ENCODE assay signal across 20 cellular contexts in genomic region chr1:226762988-226763740, GRCh38. TPM values are rescaled to one million over a fixed set of nuclear protein-coding genes. Genes with fewer than 3 reads are reported as not detected.
DNase-seq lines count a peak whose midpoint lies in the region; ATAC-seq, FAIRE-seq and TF ChIP-seq lines count a peak whose summit lies in the region.
"Had no signal": no experiment of that assay in that cellular context is flagged by ENCODE, and none has a peak within 500 bp of the region (broad histone marks: within the 10 kb centered on the region; RNA-seq: fewer than 3 reads in every experiment).

No MANE protein-coding gene starts in this region.

- H3K4me3 ChIP-seq in Loucy (ENCODE audit: low read length, poor library complexity, severe bottlenecking) (no peak overlapping the region), GM12878 (no peak overlapping the region), mesodermal cell (ENCODE audit: extremely low read depth, insufficient read depth, low read length, poor library complexity, severe bottlenecking) (no peak overlapping the region), mammary epithelial cell (replicated peaks in 1 of 3; ENCODE audit: insufficient read depth in 1 of 3, low read depth in 2 of 3, low read length in 3 of 3) (no peak overlapping the region)
- H3K4me3 ChIP-seq: breast epithelium, gastrocnemius medialis, GM23248, upper lobe of right lung had no signal

- CTCF ChIA-PET in GM12878 (lab: Yijun Ruan, JAX), result interaction anchor here (0.7 to 2.0 kb wide), 7 partner anchors 8 to 776 kb away, joined by 3 to 6 read pairs (median 3); no protein-coding TSS in a partner anchor
- CTCF ChIA-PET in mammary epithelial cell (lab: Charles Lee; ENCODE audit: low non-redundant PET), result interaction anchor here (0.5 kb wide), 1 partner anchor 15 kb away, joined by 3 read pairs; no protein-coding TSS in a partner anchor

- no peaks in the 10 kb centered on the region for H3F3A ChIP-seq in Loucy (ENCODE audit: low read depth)

- no peak for TF ChIP-seq EP300 in GM12878 (IDR thresholded peaks at IDR 0.05; ENCODE audit: borderline replicate concordance in 1 of 2, control insufficient read depth in 1 of 2, low read depth in 2 of 2, low read length in 2 of 2)

- peak; percentile 40 for DNase-seq in NCI-H146 (lab: John Stamatoyannopoulos, UW)
- DNase-seq in NCI-H146 treated with DMSO at 0.1 percent for 48 hours (lab: John Stamatoyannopoulos, UW; ENCODE audit: unreplicated experiment), result no peak
- DNase-seq in GM12878 (ENCODE audit: low read depth, low spot score), result no peak
- DNase-seq in mammary epithelial cell, result no peak
- DNase-seq in NCI-H2227 (lab: John Stamatoyannopoulos, UW; ENCODE audit: unreplicated experiment), result no peak
- DNase-seq: 8988T; activated CD8-positive, alpha-beta T cell treated with anti-CD3 and anti-CD28 coated beads, Interleukin-2, amount 10 ng/mL, durations not matched to agents 7 days and 5 days; Caco-2; gastrocnemius medialis; natural killer cell; NCI-H1930; NCI-H446; SIG-M5; upper lobe of right lung; WERI-Rb-1 had no signal

- in situ Hi-C loops in GM12878 (cut with MboI) (no loop called here), mammary epithelial cell (cut with MboI; ENCODE audit: low sequenced_read_pairs in 2 of 2) (no loop called here)

- H3K27ac ChIP-seq in GM12878 (ENCODE audit: control insufficient read depth, insufficient read depth), result peak overlapping the region; percentile 16
- peak overlapping the region; percentile 88 for H3K27ac ChIP-seq in mesodermal cell (ENCODE audit: low read depth, low read length, severe bottlenecking)
- no peak overlapping the region for H3K27ac ChIP-seq in mammary epithelial cell (ENCODE audit: insufficient read depth, low read depth, low read length)
- H3K27ac ChIP-seq: breast epithelium, gastrocnemius medialis, GM23248, upper lobe of right lung, WERI-Rb-1 had no signal

- H3K79me2 ChIP-seq in Loucy (ENCODE audit: insufficient read depth, low read length) (no peaks in the 10 kb centered on the region), GM12878 (ENCODE audit: control insufficient read depth, insufficient read depth, low read length) (no peaks in the 10 kb centered on the region), mammary epithelial cell (ENCODE audit: insufficient read depth, low read length) (no peaks in the 10 kb centered on the region)

- H2AFZ ChIP-seq in Loucy (ENCODE audit: low read length) (no peak overlapping the region), GM12878 (ENCODE audit: control insufficient read depth, low read depth, low read length) (0 out of 2 replicates have a peak overlapping the region, but pooled peaks have one; percentile 40), mammary epithelial cell (ENCODE audit: low read depth, low read length) (no peak overlapping the region)
- H2AFZ ChIP-seq: GM23248 had no signal

- 82% methylated on average over 6 of the region's 6 CpGs for WGBS in GM12878 (ENCODE audit: insufficient coverage, insufficient replicate concordance, low lambda C conversion rate, missing lambda C conversion rate)
- WGBS in mesodermal cell (ENCODE audit: insufficient coverage in 2 of 2), 2 experiments, result 80 to 92% methylated on average over 1 to 2 of the region's 6 CpGs
- WGBS in mammary epithelial cell (ENCODE audit: low coverage, missing lambda C conversion rate), result 89% methylated on average over 5 of the region's 6 CpGs

- SMC1A ChIA-PET in GM12878 (lab: Charles Lee; ENCODE audit: uncharacterized antibody, unreplicated experiment), result interaction anchor here (0.9 to 2.4 kb wide), 6 partner anchors 10 to 62 kb away, joined by 3 to 13 read pairs (median 4); no protein-coding TSS in a partner anchor

- no peak for TF ChIP-seq POLR2A in GM12878 (IDR thresholded peaks at IDR 0.05; ENCODE audit: low read depth, low read length)

- POLR2A ChIA-PET in GM12878 (lab: Charles Lee), result no interaction called here

- H3K4me1 ChIP-seq in Loucy (ENCODE audit: insufficient read depth, low read length, poor library complexity, severe bottlenecking) (peaks cover 11% of the 10 kb centered on the region), GM12878 (ENCODE audit: control insufficient read depth, insufficient read depth, low read length) (peaks cover 31% of the 10 kb centered on the region), mesodermal cell (ENCODE audit: control insufficient read depth, insufficient read depth, low read length, poor library complexity, severe bottlenecking) (peaks cover 25% of the 10 kb centered on the region), mammary epithelial cell (ENCODE audit: insufficient read depth, low read length) (no peaks in the 10 kb centered on the region)
- H3K4me1 ChIP-seq: breast epithelium, Caco-2, gastrocnemius medialis, upper lobe of right lung had no signal

- dilution Hi-C loops in mammary epithelial cell (cut with HindIII; ENCODE audit: low sequenced_read_pairs), result no loop called here

- no peaks in the 10 kb centered on the region for H3K9me2 ChIP-seq in Loucy (replicated peaks; ENCODE audit: low read depth, low read length)

- ATAC-seq in GM12878 (no peak), HG02840 (IDR thresholded peaks at IDR 0.05; ENCODE audit: low FRiP score, unreplicated experiment) (no peak)
- ATAC-seq: gastrocnemius medialis, upper lobe of right lung had no signal

- H3K4me2 ChIP-seq in Loucy (ENCODE audit: low read depth, low read length, poor library complexity, severe bottlenecking), result no peak overlapping the region
- peak overlapping the region; percentile 86 for H3K4me2 ChIP-seq in GM12878 (ENCODE audit: control insufficient read depth, insufficient read depth)
- H3K4me2 ChIP-seq in mammary epithelial cell (ENCODE audit: insufficient read depth, low read depth, low read length), result no peak overlapping the region

- RAD21 ChIA-PET in GM12878 (lab: Charles Lee; ENCODE audit: unreplicated experiment), result interaction anchor here (1.0 to 1.2 kb wide), 2 partner anchors 24 to 63 kb away, joined by 3 to 4 read pairs; partner anchors contain the start of gene ITPKB

- H3K36me3 ChIP-seq in Loucy (ENCODE audit: insufficient read depth, low read length) (no peaks in the 10 kb centered on the region), GM12878 (ENCODE audit: control insufficient read depth in 2 of 2, insufficient read depth in 2 of 2, low read length in 1 of 2) (no peaks in the 10 kb centered on the region), mesodermal cell (ENCODE audit: control insufficient read depth, insufficient read depth, low read length) (no peaks in the 10 kb centered on the region), mammary epithelial cell (ENCODE audit: insufficient read depth, low read length) (no peaks in the 10 kb centered on the region)
- H3K36me3 ChIP-seq: breast epithelium, gastrocnemius medialis, upper lobe of right lung, WERI-Rb-1 had no signal

- no peak overlapping the region for H3K9ac ChIP-seq in Loucy (ENCODE audit: low read depth, low read length, poor library complexity, severe bottlenecking)
- H3K9ac ChIP-seq in GM12878 (ENCODE audit: control insufficient read depth, insufficient read depth, low read length), result peak overlapping the region; percentile 37; the same call in 1 of the 2 replicates
- no peak overlapping the region for H3K9ac ChIP-seq in mammary epithelial cell (ENCODE audit: insufficient read depth, low read length)
- H3K9ac ChIP-seq: GM23248 had no signal

- H4K20me1 ChIP-seq in Loucy (ENCODE audit: insufficient read depth, low read length, poor library complexity, severe bottlenecking) (no peaks in the 10 kb centered on the region), GM12878 (ENCODE audit: control insufficient read depth, insufficient read depth) (no peaks in the 10 kb centered on the region), mammary epithelial cell (ENCODE audit: insufficient read depth, low read length) (no peaks in the 10 kb centered on the region)

- intact Hi-C loops in GM12878 (cut with micrococcal nuclease; ENCODE audit: unreplicated experiment) (no loop called here), mammary epithelial cell (cut with micrococcal nuclease) (no loop called here)

- TF ChIP-seq RAD21 in GM12878 (IDR thresholded peaks at IDR 0.05; ENCODE audit: insufficient read depth, low read depth, low read length), result no peak

- no TSS peak for BruUV-seq in GM12878 (replicated peaks; lab: Mats Ljungman, UMichigan)
- BruUV-seq in mammary epithelial cell (replicated peaks; lab: Mats Ljungman, UMichigan), result no TSS peak

- H3K9me3 ChIP-seq in Loucy (ENCODE audit: insufficient read depth, low read depth, low read length) (no peaks in the 10 kb centered on the region), GM12878 (replicated peaks; ENCODE audit: control insufficient read depth, insufficient read depth, low read length) (peaks cover 3% of the 10 kb centered on the region; the same call in 1 of the 3 replicates), mesodermal cell (ENCODE audit: control insufficient read depth, low read length) (no peaks in the 10 kb centered on the region), mammary epithelial cell (replicated peaks; ENCODE audit: insufficient read depth, low read length) (no peaks in the 10 kb centered on the region)
- H3K9me3 ChIP-seq: breast epithelium, Caco-2, gastrocnemius medialis, upper lobe of right lung had no signal

- FAIRE-seq in GM12878 (lab: Jason Lieb, UNC), result no peak

- no peaks in the 10 kb centered on the region for H3K27me3 ChIP-seq in Loucy (ENCODE audit: insufficient read depth, low read length, poor library complexity, severe bottlenecking)
- no peaks in the 10 kb centered on the region for H3K27me3 ChIP-seq in GM12878 (replicated peaks in 1 of 2; ENCODE audit: control insufficient read depth in 2 of 2, insufficient read depth in 2 of 2, low read length in 1 of 2)
- no peaks in the 10 kb centered on the region for H3K27me3 ChIP-seq in mammary epithelial cell (ENCODE audit: insufficient read depth, low read length)
- H3K27me3 ChIP-seq: breast epithelium, upper lobe of right lung had no signal

- peak; percentile 40 for TF ChIP-seq CTCF in Loucy (conservative IDR thresholded peaks at IDR 0.05; ENCODE audit: low read length)
- no peak for TF ChIP-seq CTCF in GM12878 (IDR thresholded peaks at IDR 0.05 in 2 of 3, conservative IDR thresholded peaks at IDR 0.05 in 1 of 3; ENCODE audit: control insufficient read depth in 2 of 3, extremely low read depth in 1 of 3, insufficient read depth in 1 of 3, low read depth in 3 of 3, low read length in 3 of 3)
- no peak for TF ChIP-seq CTCF in mammary epithelial cell (conservative IDR thresholded peaks at IDR 0.05 in 1 of 2, IDR thresholded peaks at IDR 0.05 in 1 of 2; ENCODE audit: extremely low read depth in 1 of 2, insufficient read depth in 1 of 2, low read depth in 1 of 2, low read length in 2 of 2)

RNA-seq across cellular contexts. Expression of gene ITPKB, which starts 24.1 kb away (rescaled TPM):
- total RNA-seq in GM12878 (2013; cell fraction: nucleolus; rRNA removed), result 128 and 140 TPM in 2 replicates
- total RNA-seq in GM12878 (2014; rRNA removed), result 16.5 and 17.5 TPM in 2 replicates
- 14.2 and 14.6 TPM in 2 replicates for total RNA-seq in GM12878 (2014; rRNA removed; fragmentation: Illumina TruSeq; extraction: Trizol)
- 34.4 and 38.7 TPM in 2 replicates for total RNA-seq in GM12878 (2021)
- polyA plus RNA-seq in GM12878 (2011; ENCODE audit: low read depth), result 4.5 TPM
- 8.8 and 11.6 TPM in 2 replicates for polyA plus RNA-seq in GM12878 (2011; rRNA removed)
- polyA plus RNA-seq in GM12878 (2011; cell fraction: cytosol; rRNA removed), result 12.4 and 12.8 TPM in 2 replicates
- polyA plus RNA-seq in GM12878 (2011; cell fraction: nucleus; rRNA removed), result 20.1 and 27.3 TPM in 2 replicates
- polyA plus RNA-seq in GM12878 (2012), result 10.6 and 14.4 TPM in 2 replicates
- 8.8 and 14.7 TPM in 2 replicates for polyA plus RNA-seq in GM12878 (2014; fragmentation: Illumina TruSeq; extraction: Trizol)
- polyA plus RNA-seq in GM12878 (2014; fragmentation: Nextera tagmentation; extraction: Ambion mirVana), result 1 to 10 TPM; 1.3 TPM
- 20.3 and 20.9 TPM in 2 replicates for polyA plus RNA-seq in GM12878 (2014; rRNA removed)
- polyA plus RNA-seq in GM12878 (2016; fragmentation: Nextera tagmentation; extraction: Ambion mirVana), result 1 to 10 TPM; 2.2 to 5.2 TPM
- polyA minus RNA-seq in GM12878 (2011; rRNA and poly(A)+ RNA removed), result 18.1 and 33.2 TPM in 2 replicates
- polyA minus RNA-seq in GM12878 (2011; cell fraction: cytosol; rRNA and poly(A)+ RNA removed), result 11.4 and 12.6 TPM in 2 replicates
- polyA minus RNA-seq in GM12878 (2011; cell fraction: nucleus; rRNA and poly(A)+ RNA removed), result 28.3 and 47.7 TPM in 2 replicates
- 20.5 TPM for polyA plus RNA-seq in mesodermal cell (2013, experiment 1 of 2)
- polyA plus RNA-seq in mesodermal cell (2013, experiment 2 of 2), result 14.3 TPM
- total RNA-seq in mammary epithelial cell, result 10 to 100 TPM in 1 of 2 donors, 1 to 10 TPM in 1; 6.0 to 11.4 TPM
- 4.1 TPM for polyA plus RNA-seq in mammary epithelial cell
- polyA minus RNA-seq in mammary epithelial cell, result 24.9 TPM
